In the genomic region with DNA sequence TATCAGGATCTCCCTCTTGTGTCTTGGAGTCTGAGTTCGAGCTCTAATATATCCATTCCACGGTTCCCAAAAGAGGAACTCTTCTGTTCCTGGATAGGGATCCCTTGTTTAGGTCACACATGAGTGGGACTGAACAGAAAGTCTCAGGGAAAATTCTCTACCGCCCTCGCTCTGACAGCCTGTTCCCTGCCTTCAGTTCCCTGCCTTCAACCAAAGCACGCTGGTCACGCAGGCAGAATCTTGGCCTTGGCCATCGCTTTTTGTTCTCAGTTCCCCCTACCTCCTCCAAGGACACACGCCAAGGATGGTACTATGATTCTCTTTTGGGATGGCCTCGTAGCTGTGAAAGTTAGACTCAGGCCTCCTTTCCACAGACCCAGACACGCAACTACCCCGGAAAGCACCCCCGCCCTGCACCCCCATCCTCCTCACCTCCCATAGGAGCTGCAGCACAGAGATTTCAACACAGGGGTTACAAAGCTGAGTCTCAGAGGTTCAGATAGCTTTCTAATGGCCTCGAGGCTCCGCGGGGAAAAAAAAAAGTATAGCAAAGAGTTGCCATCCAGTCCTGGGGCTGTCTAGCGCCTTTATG, we compare ENCODE assay signal across 22 cellular contexts. TPM values are rescaled to one million over a fixed set of nuclear protein-coding genes. Genes with fewer than 3 reads are reported as not detected.
DNase-seq lines count a peak whose midpoint lies in the region; ATAC-seq and TF ChIP-seq lines count a peak whose summit lies in the region.
"Had no signal": no experiment of that assay in that cellular context is flagged by ENCODE, and none has a peak within 500 bp of the region (broad histone marks: within the 10 kb centered on the region; RNA-seq: fewer than 3 reads in every experiment).

No MANE protein-coding gene starts in this region.

- TF ChIP-seq POLR2A in esophagus muscularis mucosa (IDR thresholded peaks at IDR 0.05; ENCODE audit: low read depth), result no peak

- WGBS in esophagus muscularis mucosa, result 26% methylated on average over 16 of the region's 16 CpGs

- TF ChIP-seq CTCF in left ventricle myocardium inferior (IDR thresholded peaks at IDR 0.05; ENCODE audit: borderline replicate concordance) (no peak), right atrium auricular region (IDR thresholded peaks at IDR 0.05) (no peak), esophagus muscularis mucosa (IDR thresholded peaks at IDR 0.05) (no peak), neural crest cell (conservative IDR thresholded peaks at IDR 0.05) (no peak), type B pancreatic cell (conservative IDR thresholded peaks at IDR 0.05) (no peak)

- H3K9me3 ChIP-seq in left ventricle myocardium inferior (replicated peaks), result no peaks in the 10 kb centered on the region
- H3K9me3 ChIP-seq in right atrium auricular region, result no peaks in the 10 kb centered on the region
- no peaks in the 10 kb centered on the region for H3K9me3 ChIP-seq in esophagus muscularis mucosa
- H3K9me3 ChIP-seq: SJSA1, thoracic aorta had no signal

- intact Hi-C loops in left ventricle myocardium inferior (cut with micrococcal nuclease) (no loop called here), esophagus muscularis mucosa (cut with DNase I) (no loop called here)

- peaks cover 7% of the 10 kb centered on the region for H3K4me1 Mint-ChIP-seq in neural crest cell
- peaks cover 13% of the 10 kb centered on the region for H3K4me1 Mint-ChIP-seq in type B pancreatic cell (ENCODE audit: unreplicated experiment)
- H3K4me1 Mint-ChIP-seq: activated B cell treated with CpG ODN at 0.5 μM for 24 hours; activated T-helper 17 cell treated with anti-CD3 and anti-CD28 coated beads, Interleukin-2, amount 50 U/mL, for 72 hours had no signal

- no peak overlapping the region for H3K27ac Mint-ChIP-seq in neural crest cell (ENCODE audit: unreplicated experiment)
- peak overlapping the region; percentile 65 for H3K27ac Mint-ChIP-seq in type B pancreatic cell
- H3K27ac Mint-ChIP-seq: activated B cell treated with CpG ODN at 0.5 μM for 24 hours; activated T-helper 17 cell treated with anti-CD3 and anti-CD28 coated beads, Interleukin-2, amount 50 U/mL, for 72 hours; CD4-positive, alpha-beta T cell; naive B cell had no signal

- no peak for DNase-seq in left ventricle myocardium inferior
- DNase-seq in right atrium auricular region (ENCODE audit: low spot score), result no peak
- no peak for DNase-seq in esophagus muscularis mucosa (ENCODE audit: extremely low spot score)
- no peak for DNase-seq in neural crest cell (ENCODE audit: low read depth, low spot score)
- DNase-seq in type B pancreatic cell (ENCODE audit: extremely low spot score, unreplicated experiment), result no peak
- DNase-seq in NCI-H1436 (lab: John Stamatoyannopoulos, UW), result no peak
- DNase-seq in nucleus accumbens (lab: John Stamatoyannopoulos, UW), result no peak
- DNase-seq: activated B cell treated with CpG ODN at 0.5 μM for 24 hours; CD4-positive, alpha-beta T cell; dermis blood vessel endothelial cell; DMS53; MV-4-11; naive B cell; NCI-H187 treated with DMSO at 0.1 percent for 48 hours had no signal

- H3K4me3 ChIP-seq in left ventricle myocardium inferior, result peak overlapping the region; percentile 63
- no peak overlapping the region for H3K4me3 ChIP-seq in right atrium auricular region
- H3K4me3 ChIP-seq in esophagus muscularis mucosa, result peak overlapping the region in 3 of 4 donors; percentile 48 to 59 (median 52)
- H3K4me3 ChIP-seq: K562, SJSA1, thoracic aorta had no signal

- H3K27ac ChIP-seq in left ventricle myocardium inferior (replicated peaks) (peak overlapping the region; percentile 70), right atrium auricular region (peak overlapping the region in 1 of 2 donors; percentile 1), esophagus muscularis mucosa (replicated peaks in 1 of 4) (no peak overlapping the region)
- H3K27ac ChIP-seq: SJSA1, thoracic aorta had no signal

- H3K27me3 ChIP-seq in left ventricle myocardium inferior (ENCODE audit: low read depth) (peaks cover 92% of the 10 kb centered on the region), right atrium auricular region (peaks cover 10 to 19% of the 10 kb centered on the region in 2 donors), esophagus muscularis mucosa (peaks cover 0 to 63% (median 8%) of the 10 kb centered on the region in 4 donors)
- H3K27me3 ChIP-seq: SJSA1 had no signal

- peaks cover 10% of the 10 kb centered on the region for H3K4me1 ChIP-seq in left ventricle myocardium inferior
- H3K4me1 ChIP-seq in right atrium auricular region, result peaks cover 0 to 6% of the 10 kb centered on the region in 2 donors
- peaks cover 0 to 21% (median 15%) of the 10 kb centered on the region in 4 donors for H3K4me1 ChIP-seq in esophagus muscularis mucosa
- H3K4me1 ChIP-seq: SJSA1 had no signal

- ATAC-seq in HG03196 (IDR thresholded peaks at IDR 0.05; ENCODE audit: unreplicated experiment), result no peak
- ATAC-seq: activated T-helper 17 cell treated with anti-CD3 and anti-CD28 coated beads, Interleukin-2, amount 50 U/mL, for 72 hours; K562 had no signal

- H3K9me3 Mint-ChIP-seq in neural crest cell (no peaks in the 10 kb centered on the region), type B pancreatic cell (no peaks in the 10 kb centered on the region)
- H3K9me3 Mint-ChIP-seq: activated B cell treated with CpG ODN at 0.5 μM for 24 hours; activated T-helper 17 cell treated with anti-CD3 and anti-CD28 coated beads, Interleukin-2, amount 50 U/mL, for 72 hours; CD4-positive, alpha-beta T cell had no signal

- no peaks in the 10 kb centered on the region for H3K36me3 ChIP-seq in left ventricle myocardium inferior
- no peaks in the 10 kb centered on the region for H3K36me3 ChIP-seq in right atrium auricular region
- no peaks in the 10 kb centered on the region for H3K36me3 ChIP-seq in esophagus muscularis mucosa
- H3K36me3 ChIP-seq: SJSA1, thoracic aorta had no signal

- TF ChIP-seq EP300 in esophagus muscularis mucosa (IDR thresholded peaks at IDR 0.05), result no peak

- peak overlapping the region; percentile 75 for H3K4me3 Mint-ChIP-seq in neural crest cell
- H3K4me3 Mint-ChIP-seq in type B pancreatic cell, result peak overlapping the region; percentile 81
- H3K4me3 Mint-ChIP-seq: activated B cell treated with CpG ODN at 0.5 μM for 24 hours; activated T-helper 17 cell treated with anti-CD3 and anti-CD28 coated beads, Interleukin-2, amount 50 U/mL, for 72 hours; CD4-positive, alpha-beta T cell; naive B cell had no signal

- H3K27me3 Mint-ChIP-seq in neural crest cell (ENCODE audit: low read depth) (peaks cover 80% of the 10 kb centered on the region), type B pancreatic cell (peaks cover 77% of the 10 kb centered on the region)

- no peaks in the 10 kb centered on the region for H3K36me3 Mint-ChIP-seq in neural crest cell (ENCODE audit: low read depth)
- no peaks in the 10 kb centered on the region for H3K36me3 Mint-ChIP-seq in type B pancreatic cell

RNA-seq across cellular contexts. Expression of a gene that starts 1.5 kb away (rescaled TPM):
- total RNA-seq in left ventricle myocardium inferior, result 0.66 TPM
- under 1 TPM in 1 of 2 donors, not detected in 1; 0.07 TPM for total RNA-seq in right atrium auricular region
- 1 to 10 TPM in 3 of 4 donors, under 1 TPM in 1; 0.83 to 1.7 (median 1.4) TPM for total RNA-seq in esophagus muscularis mucosa
- 1.2 and 1.4 TPM in 2 replicates for total RNA-seq in neural crest cell
- 2.4 and 5.0 TPM in 2 replicates for total RNA-seq in type B pancreatic cell (ENCODE audit: low replicate concordance)
- total RNA-seq: activated B cell treated with CpG ODN at 0.5 μM for 24 hours; activated T-helper 17 cell treated with anti-CD3 and anti-CD28 coated beads, Interleukin-2, amount 50 U/mL, for 72 hours; bronchial epithelial cell; CD4-positive, alpha-beta T cell; dermis blood vessel endothelial cell; epithelial cell of proximal tubule; K562; lung microvascular endothelial cell had no signal

Comparison
In these comparisons a context has a peak if more than half of its experiments do, and no peak if none do; other contexts are left out.
1. H3K4me3 ChIP-seq: peak in left ventricle myocardium inferior (single experiment) and esophagus muscularis mucosa (3 of 4); none in right atrium auricular region (0 of 2).